ENCODE assay signal across 35 cellular contexts in the genomic region with DNA sequence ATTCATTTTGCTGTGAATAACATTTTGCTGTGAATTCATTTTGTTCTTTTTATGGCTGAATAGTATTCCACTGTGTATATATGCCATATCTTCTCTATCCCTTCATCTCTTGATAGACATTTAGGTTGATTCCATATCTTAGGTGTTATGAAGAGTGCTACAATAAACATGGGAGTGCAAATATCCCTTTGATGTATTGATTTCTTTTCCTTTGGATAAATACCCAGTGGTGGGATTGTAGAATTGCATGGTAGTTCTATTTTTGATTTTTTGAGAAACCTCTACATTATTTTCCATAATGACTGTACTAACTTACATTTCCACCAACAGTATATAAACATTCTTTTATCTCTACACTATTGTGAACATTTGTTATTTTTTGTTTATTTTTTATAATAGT.
"Had no signal": no experiment of that assay in that cellular context is flagged by ENCODE, and none has a peak within 500 bp of the region (broad histone marks: within the 10 kb centered on the region; RNA-seq: fewer than 3 reads in every experiment).

No MANE protein-coding gene starts in this region.

- H3K4me2 ChIP-seq: KMS-11, SK-N-SH had no signal

- H3K4me3 Mint-ChIP-seq: activated CD4-positive, alpha-beta T cell treated with anti-CD3 and anti-CD28 coated beads for 36 hours; activated CD4-positive, alpha-beta T cell treated with anti-CD3 and anti-CD28 coated beads, Interleukin-2, amount 10 ng/mL, durations not matched to agents 7 days and 5 days; activated CD8-positive, alpha-beta T cell treated with anti-CD3 and anti-CD28 coated beads, Interleukin-2, amount 10 ng/mL, durations not matched to agents 7 days and 5 days; activated naive CD4-positive, alpha-beta T cell treated with anti-CD3 and anti-CD28 coated beads, Interleukin-2, amount 50 U/mL, for 24 hours; activated naive CD8-positive, alpha-beta T cell treated with anti-CD3 and anti-CD28 coated beads, Interleukin-2, amount 10 ng/mL, durations not matched to agents 7 days and 5 days; activated T-cell treated with anti-CD3 and anti-CD28 coated beads, Interleukin-2, amount 50 U/mL, for 24 hours; T-helper 1 cell treated with Interleukin-12 subunit alpha and Interleukin-12 subunit beta and Interleukin-4 antibody, amounts not matched to agents 30 μg/mL and 1 μg/mL, for 36 hours; T-helper 2 cell treated with Interferon-gamma antibody and Interleukin-4, amounts not matched to agents 5 μg/mL and 100 μg/mL, for 36 hours; WTC11 had no signal

- H3K27ac Mint-ChIP-seq: activated CD4-positive, alpha-beta T cell treated with anti-CD3 and anti-CD28 coated beads for 36 hours; activated CD4-positive, alpha-beta T cell treated with anti-CD3 and anti-CD28 coated beads, Interleukin-2, amount 10 ng/mL, durations not matched to agents 7 days and 5 days; activated CD8-positive, alpha-beta T cell treated with anti-CD3 and anti-CD28 coated beads, Interleukin-2, amount 10 ng/mL, durations not matched to agents 7 days and 5 days; activated naive CD4-positive, alpha-beta T cell treated with anti-CD3 and anti-CD28 coated beads, Interleukin-2, amount 50 U/mL, for 24 hours; activated naive CD8-positive, alpha-beta T cell treated with anti-CD3 and anti-CD28 coated beads, Interleukin-2, amount 10 ng/mL, durations not matched to agents 7 days and 5 days; activated T-cell treated with anti-CD3 and anti-CD28 coated beads, Interleukin-2, amount 50 U/mL, for 24 hours; activated T-helper 2 cell treated with anti-CD3 and anti-CD28 coated beads, Interferon-gamma antibody, Interleukin-2, Interleukin-4, amounts not matched to agents 10 μg/mL and 5 μg/mL and 100 μg/mL, durations not matched to agents 14 hours and 24 hours and 36 hours; T-helper 1 cell treated with Interleukin-12 subunit alpha and Interleukin-12 subunit beta and Interleukin-4 antibody, amounts not matched to agents 30 μg/mL and 1 μg/mL, for 36 hours; T-helper 2 cell treated with Interferon-gamma antibody and Interleukin-4, amounts not matched to agents 5 μg/mL and 100 μg/mL, for 36 hours; WTC11 had no signal

- DNase-seq: activated CD4-positive, alpha-beta T cell treated with anti-CD3 and anti-CD28 coated beads for 36 hours; activated CD4-positive, alpha-beta T cell treated with anti-CD3 and anti-CD28 coated beads, Interleukin-2, amount 10 ng/mL, durations not matched to agents 7 days and 5 days; activated CD4-positive, alpha-beta T cell treated with anti-CD3 and anti-CD28 coated beads, Interleukin-2, amount 50 U/mL, for 48 hours; activated CD8-positive, alpha-beta T cell treated with anti-CD3 and anti-CD28 coated beads, Interleukin-2, amount 10 ng/mL, durations not matched to agents 7 days and 5 days; activated gamma-delta T cell; activated naive CD4-positive, alpha-beta T cell treated with Interleukin-2 at 50 U/mL for 16 hours; activated naive CD8-positive, alpha-beta T cell treated with anti-CD3 and anti-CD28 coated beads, Interleukin-2, amount 10 ng/mL, durations not matched to agents 7 days and 5 days; activated T-cell treated with anti-CD3 and anti-CD28 coated beads, Interleukin-2, amount 50 U/mL, for 24 hours; amygdala; MM.1S; MV-4-11; NCI-H1092 treated with DMSO at 0.1 percent for 48 hours; NCI-H1417; NCI-H146; NCI-H187 treated with DMSO at 0.1 percent for 48 hours; NCI-H2081; NCI-H2171 treated with DMSO at 0.1 percent for 48 hours; NCI-H226; NCI-H446 treated with DMSO at 0.1 percent for 48 hours; NCI-H524; NCI-H69; RPMI8226; SHP77 treated with DMSO at 0.1 percent for 48 hours; SK-N-SH had no signal

- H3K36me3 Mint-ChIP-seq: activated naive CD4-positive, alpha-beta T cell treated with anti-CD3 and anti-CD28 coated beads, Interleukin-2, amount 50 U/mL, for 24 hours; activated naive CD8-positive, alpha-beta T cell treated with anti-CD3 and anti-CD28 coated beads, Interleukin-2, amount 10 ng/mL, durations not matched to agents 7 days and 5 days had no signal

- H3K9me3 ChIP-seq: ascending aorta, SJSA1, SK-N-SH had no signal

- H3K9me3 Mint-ChIP-seq: activated naive CD8-positive, alpha-beta T cell treated with anti-CD3 and anti-CD28 coated beads, Interleukin-2, amount 10 ng/mL, durations not matched to agents 7 days and 5 days; T-helper 2 cell treated with Interferon-gamma antibody and Interleukin-4, amounts not matched to agents 5 μg/mL and 100 μg/mL, for 36 hours had no signal

- H3K4me1 ChIP-seq: ascending aorta, SJSA1 had no signal

- H3K27me3 ChIP-seq: ascending aorta, cardiac muscle cell, SJSA1 had no signal

- H3K36me3 ChIP-seq: ascending aorta, cardiac muscle cell, SJSA1 had no signal

- H3K4me3 ChIP-seq: ascending aorta, cardiac muscle cell, SJSA1 had no signal

- H3K27me3 Mint-ChIP-seq: activated CD4-positive, alpha-beta T cell treated with anti-CD3 and anti-CD28 coated beads for 36 hours; activated CD4-positive, alpha-beta T cell treated with anti-CD3 and anti-CD28 coated beads, Interleukin-2, amount 10 ng/mL, durations not matched to agents 7 days and 5 days; activated naive CD4-positive, alpha-beta T cell treated with anti-CD3 and anti-CD28 coated beads, Interleukin-2, amount 50 U/mL, for 24 hours; activated T-cell treated with anti-CD3 and anti-CD28 coated beads, Interleukin-2, amount 50 U/mL, for 24 hours had no signal

- H3K4me1 Mint-ChIP-seq: activated CD4-positive, alpha-beta T cell treated with anti-CD3 and anti-CD28 coated beads for 36 hours; activated CD4-positive, alpha-beta T cell treated with anti-CD3 and anti-CD28 coated beads, Interleukin-2, amount 10 ng/mL, durations not matched to agents 7 days and 5 days; activated naive CD4-positive, alpha-beta T cell treated with anti-CD3 and anti-CD28 coated beads, Interleukin-2, amount 50 U/mL, for 24 hours; activated naive CD8-positive, alpha-beta T cell treated with anti-CD3 and anti-CD28 coated beads, Interleukin-2, amount 10 ng/mL, durations not matched to agents 7 days and 5 days; WTC11 had no signal

- H3K27ac ChIP-seq: ascending aorta, cardiac muscle cell, KMS-11, SJSA1 had no signal

- H3K9ac ChIP-seq: KMS-11, SK-N-SH had no signal

- ATAC-seq: activated CD4-positive, alpha-beta T cell treated with anti-CD3 and anti-CD28 coated beads for 36 hours; activated CD4-positive, CD25-positive, alpha-beta regulatory T cell treated with anti-CD3 and anti-CD28 coated beads, Interleukin-2, amount 50 U/mL, for 24 hours; activated CD8-positive, alpha-beta T cell treated with anti-CD3 and anti-CD28 coated beads, Interleukin-2, amount 10 ng/mL, durations not matched to agents 7 days and 5 days; Panc1; WTC11 had no signal
